In the genomic region with DNA sequence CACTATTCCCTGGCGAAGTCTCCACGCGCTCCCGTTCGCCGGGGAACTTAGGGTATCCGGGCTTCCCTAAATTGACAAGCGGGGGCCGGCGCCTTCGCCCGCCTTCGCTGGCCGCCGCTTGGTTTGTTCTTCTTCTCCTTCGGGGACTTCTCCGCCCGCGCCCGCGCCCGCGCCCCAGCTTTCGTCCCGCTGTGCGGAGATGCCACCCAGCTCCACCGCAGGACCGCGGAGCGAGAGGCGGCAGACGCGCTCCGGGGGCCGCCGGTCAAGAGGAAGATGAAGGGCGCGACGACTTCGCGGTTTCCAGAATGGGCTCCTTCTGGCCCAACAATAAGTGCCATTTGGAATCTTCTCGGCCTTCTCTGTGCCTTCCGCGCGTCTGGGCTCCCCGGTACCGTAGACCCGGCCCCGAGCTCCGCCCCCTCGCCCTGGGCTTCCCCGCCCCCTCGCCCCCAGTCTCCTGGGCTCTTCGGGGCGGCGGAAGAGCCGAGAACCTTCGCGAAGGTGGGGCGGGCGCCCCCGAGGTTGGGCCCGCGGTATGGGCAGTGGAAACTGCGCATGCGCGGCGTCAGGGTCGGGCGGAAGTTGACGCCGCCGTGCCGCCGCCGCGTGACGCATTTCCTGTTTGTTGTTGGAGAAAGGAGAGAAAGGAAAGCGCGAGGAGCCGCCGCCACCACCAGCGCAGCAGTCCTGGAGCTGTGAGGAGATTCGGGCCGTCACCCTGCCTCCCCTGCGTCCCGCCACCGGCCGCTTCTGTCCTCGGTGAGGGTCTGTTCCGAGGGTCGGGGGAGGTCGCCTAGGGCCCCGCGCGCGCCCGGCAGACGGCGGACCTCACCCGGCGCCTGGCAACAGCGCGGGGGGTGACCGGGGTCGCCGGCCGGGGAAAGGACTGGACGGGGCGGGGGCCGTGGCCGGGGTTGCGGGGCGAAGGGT, we compare ENCODE assay signal across 1 cellular context.
A peak's percentile ranks its signal among the peaks of the same experiment; 100 is the strongest.
TF ChIP-seq lines count a peak whose summit lies in the region.

A gene (plus strand): TSS at position 622 of the 933 bp plus-strand sequence. CDS start 21,569 bp downstream, outside the sequence.

TF ChIP-seq in K562, 482 proteins besides CTCF, POLR2A, EP300 and RAD21 (continued from another document and continues in another):
- TF ChIP-seq, protein P1, sequence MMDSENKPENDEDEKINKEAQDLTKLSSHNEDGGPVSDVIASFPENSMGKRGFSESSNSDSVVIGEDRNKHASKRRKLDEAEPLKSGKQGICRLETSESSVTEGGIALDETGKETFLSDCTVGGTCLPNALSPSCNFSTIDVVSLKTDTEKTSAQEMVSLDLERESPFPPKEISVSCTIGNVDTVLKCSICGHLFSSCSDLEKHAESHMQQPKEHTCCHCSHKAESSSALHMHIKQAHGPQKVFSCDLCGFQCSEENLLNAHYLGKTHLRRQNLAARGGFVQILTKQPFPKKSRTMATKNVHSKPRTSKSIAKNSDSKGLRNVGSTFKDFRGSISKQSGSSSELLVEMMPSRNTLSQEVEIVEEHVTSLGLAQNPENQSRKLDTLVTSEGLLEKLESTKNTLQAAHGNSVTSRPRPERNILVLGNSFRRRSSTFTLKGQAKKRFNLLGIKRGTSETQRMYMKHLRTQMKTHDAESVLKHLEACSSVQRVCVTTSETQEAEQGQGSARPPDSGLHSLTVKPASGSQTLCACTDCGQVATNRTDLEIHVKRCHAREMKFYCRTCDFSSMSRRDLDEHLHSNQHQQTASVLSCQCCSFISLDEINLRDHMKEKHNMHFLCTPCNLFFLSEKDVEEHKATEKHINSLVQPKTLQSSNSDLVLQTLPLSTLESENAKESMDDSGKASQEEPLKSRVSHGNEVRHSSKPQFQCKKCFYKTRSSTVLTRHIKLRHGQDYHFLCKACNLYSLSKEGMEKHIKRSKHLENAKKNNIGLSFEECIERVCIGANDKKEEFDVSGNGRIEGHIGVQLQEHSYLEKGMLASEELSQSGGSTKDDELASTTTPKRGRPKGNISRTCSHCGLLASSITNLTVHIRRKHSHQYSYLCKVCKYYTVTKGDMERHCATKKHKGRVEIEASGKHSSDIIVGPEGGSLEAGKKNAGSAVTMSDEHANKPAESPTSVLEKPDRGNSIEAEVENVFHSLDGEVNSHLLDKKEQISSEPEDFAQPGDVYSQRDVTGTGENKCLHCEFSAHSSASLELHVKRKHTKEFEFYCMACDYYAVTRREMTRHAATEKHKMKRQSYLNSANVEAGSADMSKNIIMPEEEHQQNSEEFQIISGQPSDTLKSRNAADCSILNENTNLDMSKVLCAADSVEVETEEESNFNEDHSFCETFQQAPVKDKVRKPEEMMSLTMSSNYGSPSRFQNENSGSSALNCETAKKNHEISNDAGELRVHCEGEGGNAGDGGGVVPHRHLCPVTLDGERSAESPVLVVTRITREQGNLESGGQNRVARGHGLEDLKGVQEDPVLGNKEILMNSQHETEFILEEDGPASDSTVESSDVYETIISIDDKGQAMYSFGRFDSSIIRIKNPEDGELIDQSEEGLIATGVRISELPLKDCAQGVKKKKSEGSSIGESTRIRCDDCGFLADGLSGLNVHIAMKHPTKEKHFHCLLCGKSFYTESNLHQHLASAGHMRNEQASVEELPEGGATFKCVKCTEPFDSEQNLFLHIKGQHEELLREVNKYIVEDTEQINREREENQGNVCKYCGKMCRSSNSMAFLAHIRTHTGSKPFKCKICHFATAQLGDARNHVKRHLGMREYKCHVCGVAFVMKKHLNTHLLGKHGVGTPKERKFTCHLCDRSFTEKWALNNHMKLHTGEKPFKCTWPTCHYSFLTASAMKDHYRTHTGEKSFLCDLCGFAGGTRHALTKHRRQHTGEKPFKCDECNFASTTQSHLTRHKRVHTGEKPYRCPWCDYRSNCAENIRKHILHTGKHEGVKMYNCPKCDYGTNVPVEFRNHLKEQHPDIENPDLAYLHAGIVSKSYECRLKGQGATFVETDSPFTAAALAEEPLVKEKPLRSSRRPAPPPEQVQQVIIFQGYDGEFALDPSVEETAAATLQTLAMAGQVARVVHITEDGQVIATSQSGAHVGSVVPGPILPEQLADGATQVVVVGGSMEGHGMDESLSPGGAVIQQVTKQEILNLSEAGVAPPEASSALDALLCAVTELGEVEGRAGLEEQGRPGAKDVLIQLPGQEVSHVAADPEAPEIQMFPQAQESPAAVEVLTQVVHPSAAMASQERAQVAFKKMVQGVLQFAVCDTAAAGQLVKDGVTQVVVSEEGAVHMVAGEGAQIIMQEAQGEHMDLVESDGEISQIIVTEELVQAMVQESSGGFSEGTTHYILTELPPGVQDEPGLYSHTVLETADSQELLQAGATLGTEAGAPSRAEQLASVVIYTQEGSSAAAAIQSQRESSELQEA (IDR thresholded peaks at IDR 0.05; ENCODE audit: low read depth), result no peak
- no peak for TF ChIP-seq E2F3 (CRISPR knock-in tag; IDR thresholded peaks at IDR 0.05)
- no peak for TF ChIP-seq NCOA1 (IDR thresholded peaks at IDR 0.05; ENCODE audit: low read depth)
- peak; percentile 81 for TF ChIP-seq EGR1 (conservative IDR thresholded peaks at IDR 0.05)
- no peak for TF ChIP-seq ZNF431 (CRISPR knock-in tag; IDR thresholded peaks at IDR 0.05)
- TF ChIP-seq, protein P2, sequence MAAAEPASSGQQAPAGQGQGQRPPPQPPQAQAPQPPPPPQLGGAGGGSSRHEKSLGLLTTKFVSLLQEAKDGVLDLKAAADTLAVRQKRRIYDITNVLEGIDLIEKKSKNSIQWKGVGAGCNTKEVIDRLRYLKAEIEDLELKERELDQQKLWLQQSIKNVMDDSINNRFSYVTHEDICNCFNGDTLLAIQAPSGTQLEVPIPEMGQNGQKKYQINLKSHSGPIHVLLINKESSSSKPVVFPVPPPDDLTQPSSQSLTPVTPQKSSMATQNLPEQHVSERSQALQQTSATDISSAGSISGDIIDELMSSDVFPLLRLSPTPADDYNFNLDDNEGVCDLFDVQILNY (CRISPR knock-in tag; IDR thresholded peaks at IDR 0.05), result no peak
- TF ChIP-seq, protein P3, sequence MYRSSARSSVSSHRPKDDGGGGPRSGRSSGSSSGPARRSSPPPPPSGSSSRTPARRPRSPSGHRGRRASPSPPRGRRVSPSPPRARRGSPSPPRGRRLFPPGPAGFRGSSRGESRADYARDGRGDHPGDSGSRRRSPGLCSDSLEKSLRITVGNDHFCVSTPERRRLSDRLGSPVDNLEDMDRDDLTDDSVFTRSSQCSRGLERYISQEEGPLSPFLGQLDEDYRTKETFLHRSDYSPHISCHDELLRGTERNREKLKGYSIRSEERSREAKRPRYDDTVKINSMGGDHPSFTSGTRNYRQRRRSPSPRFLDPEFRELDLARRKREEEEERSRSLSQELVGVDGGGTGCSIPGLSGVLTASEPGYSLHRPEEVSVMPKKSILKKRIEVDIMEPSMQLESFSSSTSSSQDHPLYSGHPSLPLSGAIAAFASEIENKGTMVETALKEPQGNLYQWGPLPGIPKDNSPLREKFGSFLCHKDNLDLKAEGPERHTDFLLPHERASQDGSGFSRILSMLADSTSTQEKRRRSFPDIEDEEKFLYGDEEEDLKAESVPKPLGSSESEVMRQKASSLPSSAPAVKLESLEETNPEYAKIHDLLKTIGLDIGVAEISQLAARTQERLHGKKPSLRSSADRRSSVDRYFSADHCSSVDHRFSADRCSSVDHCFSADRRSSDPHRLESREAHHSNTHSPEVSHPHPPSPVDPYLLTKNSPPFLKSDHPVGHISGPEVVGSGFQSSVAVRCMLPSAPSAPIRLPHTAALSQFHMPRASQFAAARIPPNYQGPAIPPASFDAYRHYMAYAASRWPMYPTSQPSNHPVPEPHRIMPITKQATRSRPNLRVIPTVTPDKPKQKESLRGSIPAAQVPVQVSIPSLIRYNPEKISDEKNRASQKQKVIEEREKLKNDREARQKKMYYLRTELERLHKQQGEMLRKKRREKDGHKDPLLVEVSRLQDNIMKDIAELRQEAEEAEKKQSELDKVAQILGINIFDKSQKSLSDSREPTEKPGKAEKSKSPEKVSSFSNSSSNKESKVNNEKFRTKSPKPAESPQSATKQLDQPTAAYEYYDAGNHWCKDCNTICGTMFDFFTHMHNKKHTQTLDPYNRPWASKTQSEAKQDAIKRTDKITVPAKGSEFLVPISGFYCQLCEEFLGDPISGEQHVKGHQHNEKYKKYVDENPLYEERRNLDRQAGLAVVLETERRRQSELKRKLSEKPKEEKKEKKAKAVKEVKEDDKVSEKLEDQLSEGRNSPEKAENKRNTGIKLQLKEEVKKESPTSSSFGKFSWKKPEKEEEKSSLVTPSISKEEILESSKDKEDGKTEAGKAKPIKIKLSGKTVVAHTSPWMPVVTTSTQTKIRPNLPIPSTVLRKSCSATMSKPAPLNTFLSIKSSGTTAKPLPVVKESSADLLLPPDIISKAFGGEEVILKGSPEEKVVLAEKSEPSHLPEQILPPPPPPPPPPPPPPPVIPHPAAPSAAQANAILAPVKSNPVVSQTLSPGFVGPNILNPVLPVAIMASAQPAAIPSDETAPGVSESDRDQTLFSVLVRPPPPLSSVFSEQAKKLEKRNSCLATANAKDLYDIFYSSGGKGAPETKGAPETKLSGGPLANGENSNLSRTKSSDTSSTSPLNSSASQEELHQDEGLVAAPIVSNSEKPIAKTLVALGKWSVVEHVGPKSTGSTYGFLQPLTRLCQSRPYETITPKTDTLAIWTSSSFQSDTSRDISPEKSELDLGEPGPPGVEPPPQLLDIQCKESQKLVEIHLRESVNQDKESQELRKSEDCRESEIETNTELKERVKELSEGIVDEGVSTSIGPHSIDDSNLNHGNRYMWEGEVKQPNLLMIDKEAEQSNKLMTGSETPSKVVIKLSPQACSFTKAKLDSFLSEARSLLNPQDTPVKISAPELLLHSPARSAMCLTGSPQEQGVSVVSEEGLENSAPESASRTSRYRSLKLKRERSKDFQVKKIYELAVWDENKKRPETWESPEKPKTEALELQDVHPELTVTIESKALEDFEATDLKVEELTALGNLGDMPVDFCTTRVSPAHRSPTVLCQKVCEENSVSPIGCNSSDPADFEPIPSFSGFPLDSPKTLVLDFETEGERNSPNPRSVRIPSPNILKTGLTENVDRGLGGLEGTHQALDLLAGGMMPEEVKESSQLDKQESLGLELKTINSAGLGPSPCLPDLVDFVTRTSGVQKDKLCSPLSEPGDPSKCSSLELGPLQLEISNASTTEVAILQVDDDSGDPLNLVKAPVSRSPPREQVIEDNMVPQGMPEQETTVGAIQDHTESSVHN (IDR thresholded peaks at IDR 0.05; ENCODE audit: borderline replicate concordance in 1 of 2, low read depth in 1 of 2), result no peak
- TF ChIP-seq CSDE1 (IDR thresholded peaks at IDR 0.05), result no peak; a peak in 1 of 4 replicates
- TF ChIP-seq TCF3 (CRISPR knock-in tag; IDR thresholded peaks at IDR 0.05), result no peak
- TF ChIP-seq ZNF551 (CRISPR knock-in tag; IDR thresholded peaks at IDR 0.05), result no peak
- TF ChIP-seq, protein P4, sequence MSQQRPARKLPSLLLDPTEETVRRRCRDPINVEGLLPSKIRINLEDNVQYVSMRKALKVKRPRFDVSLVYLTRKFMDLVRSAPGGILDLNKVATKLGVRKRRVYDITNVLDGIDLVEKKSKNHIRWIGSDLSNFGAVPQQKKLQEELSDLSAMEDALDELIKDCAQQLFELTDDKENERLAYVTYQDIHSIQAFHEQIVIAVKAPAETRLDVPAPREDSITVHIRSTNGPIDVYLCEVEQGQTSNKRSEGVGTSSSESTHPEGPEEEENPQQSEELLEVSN (IDR thresholded peaks at IDR 0.05; ENCODE audit: borderline replicate concordance in 1 of 2, extremely low read depth in 1 of 2, insufficient read depth in 1 of 2, insufficient read length in 1 of 2, low read depth in 1 of 2, low read length in 1 of 2, poor library complexity in 1 of 2, severe bottlenecking in 1 of 2), result peak in 1 of 2 experiments; percentile 38
- TF ChIP-seq CAMTA2 (CRISPR knock-in tag; conservative IDR thresholded peaks at IDR 0.05), result no peak
- TF ChIP-seq, protein P5, sequence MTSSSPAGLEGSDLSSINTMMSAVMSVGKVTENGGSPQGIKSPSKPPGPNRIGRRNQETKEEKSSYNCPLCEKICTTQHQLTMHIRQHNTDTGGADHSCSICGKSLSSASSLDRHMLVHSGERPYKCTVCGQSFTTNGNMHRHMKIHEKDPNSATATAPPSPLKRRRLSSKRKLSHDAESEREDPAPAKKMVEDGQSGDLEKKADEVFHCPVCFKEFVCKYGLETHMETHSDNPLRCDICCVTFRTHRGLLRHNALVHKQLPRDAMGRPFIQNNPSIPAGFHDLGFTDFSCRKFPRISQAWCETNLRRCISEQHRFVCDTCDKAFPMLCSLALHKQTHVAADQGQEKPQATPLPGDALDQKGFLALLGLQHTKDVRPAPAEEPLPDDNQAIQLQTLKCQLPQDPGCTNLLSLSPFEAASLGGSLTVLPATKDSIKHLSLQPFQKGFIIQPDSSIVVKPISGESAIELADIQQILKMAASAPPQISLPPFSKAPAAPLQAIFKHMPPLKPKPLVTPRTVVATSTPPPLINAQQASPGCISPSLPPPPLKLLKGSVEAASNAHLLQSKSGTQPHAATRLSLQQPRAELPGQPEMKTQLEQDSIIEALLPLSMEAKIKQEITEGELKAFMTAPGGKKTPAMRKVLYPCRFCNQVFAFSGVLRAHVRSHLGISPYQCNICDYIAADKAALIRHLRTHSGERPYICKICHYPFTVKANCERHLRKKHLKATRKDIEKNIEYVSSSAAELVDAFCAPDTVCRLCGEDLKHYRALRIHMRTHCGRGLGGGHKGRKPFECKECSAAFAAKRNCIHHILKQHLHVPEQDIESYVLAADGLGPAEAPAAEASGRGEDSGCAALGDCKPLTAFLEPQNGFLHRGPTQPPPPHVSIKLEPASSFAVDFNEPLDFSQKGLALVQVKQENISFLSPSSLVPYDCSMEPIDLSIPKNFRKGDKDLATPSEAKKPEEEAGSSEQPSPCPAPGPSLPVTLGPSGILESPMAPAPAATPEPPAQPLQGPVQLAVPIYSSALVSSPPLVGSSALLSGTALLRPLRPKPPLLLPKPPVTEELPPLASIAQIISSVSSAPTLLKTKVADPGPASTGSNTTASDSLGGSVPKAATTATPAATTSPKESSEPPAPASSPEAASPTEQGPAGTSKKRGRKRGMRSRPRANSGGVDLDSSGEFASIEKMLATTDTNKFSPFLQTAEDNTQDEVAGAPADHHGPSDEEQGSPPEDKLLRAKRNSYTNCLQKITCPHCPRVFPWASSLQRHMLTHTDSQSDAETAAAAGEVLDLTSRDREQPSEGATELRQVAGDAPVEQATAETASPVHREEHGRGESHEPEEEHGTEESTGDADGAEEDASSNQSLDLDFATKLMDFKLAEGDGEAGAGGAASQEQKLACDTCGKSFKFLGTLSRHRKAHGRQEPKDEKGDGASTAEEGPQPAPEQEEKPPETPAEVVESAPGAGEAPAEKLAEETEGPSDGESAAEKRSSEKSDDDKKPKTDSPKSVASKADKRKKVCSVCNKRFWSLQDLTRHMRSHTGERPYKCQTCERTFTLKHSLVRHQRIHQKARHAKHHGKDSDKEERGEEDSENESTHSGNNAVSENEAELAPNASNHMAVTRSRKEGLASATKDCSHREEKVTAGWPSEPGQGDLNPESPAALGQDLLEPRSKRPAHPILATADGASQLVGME (CRISPR knock-in tag; IDR thresholded peaks at IDR 0.05), result 0 out of 2 replicates have a peak, but pooled peaks have one; percentile 38
- peak; percentile 74 for TF ChIP-seq POU5F1 (IDR thresholded peaks at IDR 0.05; ENCODE audit: borderline replicate concordance, low read depth, low read length, partially characterized antibody)
- TF ChIP-seq, protein P6, sequence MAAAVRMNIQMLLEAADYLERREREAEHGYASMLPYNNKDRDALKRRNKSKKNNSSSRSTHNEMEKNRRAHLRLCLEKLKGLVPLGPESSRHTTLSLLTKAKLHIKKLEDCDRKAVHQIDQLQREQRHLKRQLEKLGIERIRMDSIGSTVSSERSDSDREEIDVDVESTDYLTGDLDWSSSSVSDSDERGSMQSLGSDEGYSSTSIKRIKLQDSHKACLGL (CRISPR knock-in tag; IDR thresholded peaks at IDR 0.05; ENCODE audit: borderline replicate concordance, poor library complexity, severe bottlenecking), result no peak
- TF ChIP-seq BRF1 (IDR thresholded peaks at IDR 0.05; ENCODE audit: borderline replicate concordance, extremely low read depth, insufficient read length), result no peak
- TF ChIP-seq EHMT2 (IDR thresholded peaks at IDR 0.05), result peak; percentile 59; the same call in 1 of the 2 replicates
- no peak for TF ChIP-seq HLTF (IDR thresholded peaks at IDR 0.05)
- TF ChIP-seq ZNF780A (CRISPR knock-in tag; IDR thresholded peaks at IDR 0.05), result no peak
- TF ChIP-seq ZNF184 (CRISPR knock-in tag; IDR thresholded peaks at IDR 0.05), result no peak
- TF ChIP-seq DDX20 (tag; IDR thresholded peaks at IDR 0.05; ENCODE audit: low read depth), result no peak
